Comparison of ENCODE assay signal across 7 cellular contexts in the genomic region with DNA sequence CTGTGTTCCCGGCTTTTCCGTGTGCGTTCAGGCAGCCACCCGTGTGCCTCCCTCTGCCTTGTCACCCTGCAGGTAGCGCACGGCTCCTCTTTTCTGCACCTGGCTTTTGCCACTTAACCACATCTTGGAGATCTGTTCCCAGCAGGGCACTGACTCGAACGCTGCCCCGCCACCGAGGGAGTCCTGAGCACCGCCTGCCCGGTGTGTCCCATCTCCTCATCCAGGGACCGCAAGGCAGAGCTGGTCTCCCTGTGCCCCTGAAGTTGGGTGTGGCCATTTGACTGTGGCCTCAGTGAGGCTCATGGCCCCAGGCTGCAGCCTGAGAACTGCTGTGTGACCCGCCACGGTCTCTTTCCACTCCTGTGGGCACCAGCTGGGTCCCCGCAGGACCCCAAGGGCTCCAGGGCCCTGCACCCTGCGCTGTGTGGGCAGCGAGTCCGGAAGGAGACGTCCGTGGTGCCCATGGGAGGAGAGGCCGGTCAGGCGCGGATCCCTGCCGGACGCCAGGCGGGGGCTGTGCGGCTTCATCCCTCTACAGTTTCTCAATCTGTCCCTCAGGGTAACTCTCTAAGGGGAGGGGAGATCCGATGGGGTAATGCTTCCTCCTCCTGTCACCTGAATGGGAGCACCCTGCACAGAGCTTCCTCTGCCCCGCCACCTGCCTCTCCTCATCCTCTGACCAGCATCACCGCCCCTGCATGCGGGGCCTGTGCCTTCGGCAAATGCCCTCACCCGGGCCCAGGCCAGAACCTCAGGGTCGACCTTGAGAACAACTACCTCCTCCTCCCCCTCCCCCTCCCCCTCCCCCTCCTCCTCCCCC. TPM values are rescaled to one million over a fixed set of nuclear protein-coding genes. Genes with fewer than 3 reads are reported as not detected.
A peak's percentile ranks its signal among the peaks of the same experiment; 100 is the strongest.
DNase-seq lines count a peak whose midpoint lies in the region; ATAC-seq and TF ChIP-seq lines count a peak whose summit lies in the region.

No MANE protein-coding gene starts in this region.

- peak overlapping the region in 1 of 2 experiments; percentile 7; a peak in 1 of 4 replicates for H3K27ac ChIP-seq in SK-N-SH (ENCODE audit: low read depth in 2 of 2, low read length in 1 of 2)

- no peaks in the 10 kb centered on the region for H3K9me2 ChIP-seq in SK-N-SH

- no peak overlapping the region for H3K4me3 ChIP-seq in SK-N-SH (ENCODE audit: low read depth in 2 of 2, low read length in 1 of 2)

- H3K4me1 ChIP-seq in SK-N-SH (ENCODE audit: control insufficient read depth in 1 of 2, insufficient read depth in 2 of 2, low read depth in 1 of 2, low read length in 1 of 2), result peaks cover 5 to 29% of the 10 kb centered on the region in 2 experiments; a peak in 2 of 4 replicates

- peaks cover 33% of the 10 kb centered on the region for H3K79me2 ChIP-seq in SK-N-SH (ENCODE audit: insufficient read depth)

- peaks cover 9 to 17% of the 10 kb centered on the region in 2 experiments for H3K36me3 ChIP-seq in SK-N-SH (replicated peaks in 1 of 2; ENCODE audit: control insufficient read depth in 1 of 2, insufficient read depth in 2 of 2, low read length in 1 of 2)

- no peak overlapping the region for H3K4me2 ChIP-seq in SK-N-SH

- H3K9me3 Mint-ChIP-seq in HFFc6, result no peaks in the 10 kb centered on the region
- peaks cover 0 to 2% (median 0%) of the 10 kb centered on the region in 9 donors for H3K9me3 Mint-ChIP-seq in naive thymus-derived CD8-positive, alpha-beta T cell

- H3F3A ChIP-seq in SK-N-SH (replicated peaks; ENCODE audit: insufficient read depth), result peaks cover 11% of the 10 kb centered on the region

- no peak for TF ChIP-seq RAD21 in SK-N-SH (IDR thresholded peaks at IDR 0.05; ENCODE audit: low read length)

- 87% methylated on average over 31 of the region's 35 CpGs for WGBS in SK-N-SH (ENCODE audit: low lambda C conversion rate)

- no peaks in the 10 kb centered on the region for H3K27me3 ChIP-seq in SK-N-SH (ENCODE audit: insufficient read depth)

- H3K36me3 Mint-ChIP-seq in HFFc6 (ENCODE audit: low read depth) (peaks cover 9% of the 10 kb centered on the region), T-helper 17 cell (ENCODE audit: low read depth) (no peaks in the 10 kb centered on the region)
- H3K36me3 Mint-ChIP-seq in naive thymus-derived CD8-positive, alpha-beta T cell, result peaks cover 0 to 13% (median 0%) of the 10 kb centered on the region in 3 donors

- peak; percentile 65 for DNase-seq in DMS53 treated with DMSO at 0.1 percent for 48 hours (lab: John Stamatoyannopoulos, UW; ENCODE audit: unreplicated experiment)
- no peak for DNase-seq in HFFc6
- no peak for DNase-seq in T-helper 17 cell
- DNase-seq in naive thymus-derived CD8-positive, alpha-beta T cell, result no peak
- no peak for DNase-seq in SK-N-SH
- DNase-seq in effector CD8-positive, alpha-beta T cell (lab: John Stamatoyannopoulos, UW), result no peak

- CTCF ChIA-PET in SK-N-SH (lab: Yijun Ruan, JAX), result interaction anchor here (0.6 to 4.2 kb wide), 15 partner anchors 9 to 487 kb away, joined by 3 to 18 read pairs (median 4); a partner anchor contains a TSS

- peaks cover 25% of the 10 kb centered on the region for H3K4me1 Mint-ChIP-seq in HFFc6 (ENCODE audit: low read depth)
- H3K4me1 Mint-ChIP-seq in T-helper 17 cell, result peaks cover 25% of the 10 kb centered on the region
- peaks cover 27 to 69% (median 52%) of the 10 kb centered on the region in 4 donors for H3K4me1 Mint-ChIP-seq in naive thymus-derived CD8-positive, alpha-beta T cell

- peaks cover 23% of the 10 kb centered on the region for H4K20me1 ChIP-seq in SK-N-SH (ENCODE audit: insufficient read depth)

- no peak overlapping the region for H2AFZ ChIP-seq in SK-N-SH (ENCODE audit: low read depth)

- no peak for TF ChIP-seq CTCF in HFFc6 (IDR thresholded peaks at IDR 0.05)
- TF ChIP-seq CTCF in SK-N-SH (IDR thresholded peaks at IDR 0.05), result no peak

- no peak overlapping the region for H3K9ac ChIP-seq in SK-N-SH

- no peak for TF ChIP-seq EP300 in SK-N-SH (IDR thresholded peaks at IDR 0.05; ENCODE audit: borderline replicate concordance in 1 of 2, low read depth in 1 of 2, low read length in 1 of 2)

- POLR2A ChIA-PET in naive thymus-derived CD8-positive, alpha-beta T cell (lab: Charles Lee), result interaction anchor here (1.0 to 4.1 kb wide), 7 partner anchors 8 to 848 kb away, joined by 3 to 29 read pairs (median 5); a partner anchor contains a TSS
- POLR2A ChIA-PET in SK-N-SH (lab: Yijun Ruan, JAX), result no interaction called here

- peaks cover under 1% of the 10 kb centered on the region; the same call in 1 of the 2 replicates for H3K27me3 Mint-ChIP-seq in HFFc6 (ENCODE audit: insufficient read depth)
- no peaks in the 10 kb centered on the region for H3K27me3 Mint-ChIP-seq in T-helper 17 cell
- no peaks in the 10 kb centered on the region for H3K27me3 Mint-ChIP-seq in naive thymus-derived CD8-positive, alpha-beta T cell

- H3K27ac Mint-ChIP-seq in HFFc6 (peak overlapping the region; percentile 46; the same call in 1 of the 2 replicates), T-helper 17 cell (no peak overlapping the region)
- H3K27ac Mint-ChIP-seq in naive thymus-derived CD8-positive, alpha-beta T cell, result peak overlapping the region; percentile 13 to 90 (median 70)

- H3K9me3 ChIP-seq in T-helper 17 cell (ENCODE audit: control insufficient read depth, low read length, poor library complexity, severe bottlenecking), result no peaks in the 10 kb centered on the region
- H3K9me3 ChIP-seq in SK-N-SH, result no peaks in the 10 kb centered on the region

- ATAC-seq in T-helper 17 cell (no peak), GM21528 (IDR thresholded peaks at IDR 0.05; ENCODE audit: low FRiP score, unreplicated experiment) (no peak)
- no peak for ATAC-seq in naive thymus-derived CD8-positive, alpha-beta T cell

- no peak overlapping the region for H3K4me3 Mint-ChIP-seq in HFFc6
- peak overlapping the region; percentile 25 for H3K4me3 Mint-ChIP-seq in T-helper 17 cell
- peak overlapping the region; percentile 63 to 88 (median 76) for H3K4me3 Mint-ChIP-seq in naive thymus-derived CD8-positive, alpha-beta T cell

TF ChIP-seq in SK-N-SH, 30 proteins besides CTCF, POLR2A, EP300 and RAD21:
- TF ChIP-seq CHD2 (IDR thresholded peaks at IDR 0.05; ENCODE audit: low read length, partially characterized antibody) (no peak), SIN3A (IDR thresholded peaks at IDR 0.05; ENCODE audit: borderline replicate concordance, low read depth, low read length) (no peak), GATA2 (CRISPR knock-in tag; IDR thresholded peaks at IDR 0.05) (no peak), SMC3 (IDR thresholded peaks at IDR 0.05; ENCODE audit: low read depth, low read length) (no peak)
- TF ChIP-seq, protein P1, sequence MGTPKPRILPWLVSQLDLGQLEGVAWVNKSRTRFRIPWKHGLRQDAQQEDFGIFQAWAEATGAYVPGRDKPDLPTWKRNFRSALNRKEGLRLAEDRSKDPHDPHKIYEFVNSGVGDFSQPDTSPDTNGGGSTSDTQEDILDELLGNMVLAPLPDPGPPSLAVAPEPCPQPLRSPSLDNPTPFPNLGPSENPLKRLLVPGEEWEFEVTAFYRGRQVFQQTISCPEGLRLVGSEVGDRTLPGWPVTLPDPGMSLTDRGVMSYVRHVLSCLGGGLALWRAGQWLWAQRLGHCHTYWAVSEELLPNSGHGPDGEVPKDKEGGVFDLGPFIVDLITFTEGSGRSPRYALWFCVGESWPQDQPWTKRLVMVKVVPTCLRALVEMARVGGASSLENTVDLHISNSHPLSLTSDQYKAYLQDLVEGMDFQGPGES (IDR thresholded peaks at IDR 0.05; ENCODE audit: low read depth, low read length), result no peak

RNA-seq across cellular contexts. Expression of a gene that starts 1.8 kb away (rescaled TPM):
- total RNA-seq in HFFc6 (2021; fragmentation: NEBNext Ultra II Directional; extraction: Animal tissue kit (Norgen Biotek cat#: 25700)), result 100 to 1,000 TPM in 1 of 6 experiments, 10 to 100 TPM in 5; 84.0 to 104 (median 89.5) TPM
- total RNA-seq in T-helper 17 cell, result 10 to 100 TPM; 88.2 to 89.4 TPM
- 100 to 1,000 TPM; 129 to 136 TPM for total RNA-seq in naive thymus-derived CD8-positive, alpha-beta T cell
- 10 to 100 TPM in 2 of 3 donors, 1 to 10 TPM in 1; 9.1 to 24.6 (median 18.5) TPM for polyA plus RNA-seq in naive thymus-derived CD8-positive, alpha-beta T cell
- polyA plus RNA-seq in SK-N-SH (2012; rRNA removed), result 35.7 and 48.1 TPM in 2 replicates
- polyA plus RNA-seq in SK-N-SH (2012; cell fraction: cytosol; rRNA removed), result 12.0 and 22.3 TPM in 2 replicates
- polyA plus RNA-seq in SK-N-SH (2012; cell fraction: nucleus; rRNA removed), result 148 and 184 TPM in 2 replicates

RNA-seq across cellular contexts. Expression of a gene that starts 24.6 kb away (rescaled TPM):
- total RNA-seq in HFFc6 (2021; fragmentation: NEBNext Ultra II Directional; extraction: Animal tissue kit (Norgen Biotek cat#: 25700)), result 10 to 100 TPM; 29.8 to 43.7 (median 31.5) TPM
- 10 to 100 TPM; 55.8 to 56.4 TPM for total RNA-seq in T-helper 17 cell
- total RNA-seq in naive thymus-derived CD8-positive, alpha-beta T cell, result 10 to 100 TPM; 55.1 to 56.1 TPM
- polyA plus RNA-seq in naive thymus-derived CD8-positive, alpha-beta T cell, result under 1 TPM; 0.33 to 0.56 (median 0.46) TPM
- 33.0 and 33.2 TPM in 2 replicates for polyA plus RNA-seq in SK-N-SH (2012; rRNA removed)
- 8.3 and 12.2 TPM in 2 replicates for polyA plus RNA-seq in SK-N-SH (2012; cell fraction: cytosol; rRNA removed)
- polyA plus RNA-seq in SK-N-SH (2012; cell fraction: nucleus; rRNA removed), result 240 and 252 TPM in 2 replicates

RNA-seq across cellular contexts. Expression of a gene that starts 46.7 kb away (rescaled TPM):
- 10 to 100 TPM; 12.1 to 24.4 (median 21.0) TPM for total RNA-seq in HFFc6 (2021; fragmentation: NEBNext Ultra II Directional; extraction: Animal tissue kit (Norgen Biotek cat#: 25700))
- total RNA-seq in T-helper 17 cell, result 1 to 10 TPM; 3.2 to 3.4 TPM
- 1 to 10 TPM; 3.5 to 4.6 TPM for total RNA-seq in naive thymus-derived CD8-positive, alpha-beta T cell
- polyA plus RNA-seq in naive thymus-derived CD8-positive, alpha-beta T cell, result 1 to 10 TPM in 1 of 3 donors, under 1 TPM in 1, not detected in 1; 0.85 to 1.5 TPM
- polyA plus RNA-seq in SK-N-SH (2012; rRNA removed), result 38.8 and 41.2 TPM in 2 replicates
- 6.9 and 10.4 TPM in 2 replicates for polyA plus RNA-seq in SK-N-SH (2012; cell fraction: cytosol; rRNA removed)
- 329 and 401 TPM in 2 replicates for polyA plus RNA-seq in SK-N-SH (2012; cell fraction: nucleus; rRNA removed)

RNA-seq across cellular contexts. Expression of a gene that starts 50.1 kb away (rescaled TPM):
- total RNA-seq in HFFc6 (2021; fragmentation: NEBNext Ultra II Directional; extraction: Animal tissue kit (Norgen Biotek cat#: 25700)), result 1 to 10 TPM in 5 of 6 experiments, under 1 TPM in 1; 0.79 to 2.0 (median 1.5) TPM
- total RNA-seq in T-helper 17 cell, result not detected
- not detected for total RNA-seq in naive thymus-derived CD8-positive, alpha-beta T cell
- polyA plus RNA-seq in naive thymus-derived CD8-positive, alpha-beta T cell, result under 1 TPM in 1 of 3 donors, not detected in 2; 0.04 TPM
- polyA plus RNA-seq in SK-N-SH (2012; rRNA removed), result 1.5 and 1.8 TPM in 2 replicates
- 0.43 and 0.46 TPM in 2 replicates for polyA plus RNA-seq in SK-N-SH (2012; cell fraction: cytosol; rRNA removed)
- 6.5 and 6.7 TPM in 2 replicates for polyA plus RNA-seq in SK-N-SH (2012; cell fraction: nucleus; rRNA removed)
